In genomic region chr11:133900176-133901105, GRCh38 we compare ENCODE assay signal across 17 cellular contexts. TPM values are rescaled to one million over a fixed set of nuclear protein-coding genes. Genes with fewer than 3 reads are reported as not detected.
DNase-seq lines count a peak whose midpoint lies in the region; ATAC-seq and TF ChIP-seq lines count a peak whose summit lies in the region.
"Had no signal": no experiment of that assay in that cellular context is flagged by ENCODE, and none has a peak within 500 bp of the region (broad histone marks: within the 10 kb centered on the region; RNA-seq: fewer than 3 reads in every experiment).

No MANE protein-coding gene starts in this region.

- no peak for TF ChIP-seq CTCF in mesothelial cell of epicardium (IDR thresholded peaks at IDR 0.05; ENCODE audit: unreplicated experiment)

- peaks cover 18% of the 10 kb centered on the region for H3K36me3 Mint-ChIP-seq in activated naive CD8-positive, alpha-beta T cell treated with anti-CD3 and anti-CD28 coated beads, Interleukin-2, amount 10 ng/mL, durations not matched to agents 7 days and 5 days
- peaks cover 5% of the 10 kb centered on the region for H3K36me3 Mint-ChIP-seq in activated naive CD8-positive, alpha-beta T cell treated with anti-CD3 and anti-CD28 coated beads, Interleukin-2, amount 50 U/mL, for 24 hours (ENCODE audit: low read depth)
- H3K36me3 Mint-ChIP-seq in mesothelial cell of epicardium = no peaks in the 10 kb centered on the region

- no peak overlapping the region for H3K27ac Mint-ChIP-seq in activated naive CD8-positive, alpha-beta T cell treated with anti-CD3 and anti-CD28 coated beads, Interleukin-2, amount 10 ng/mL, durations not matched to agents 7 days and 5 days
- H3K27ac Mint-ChIP-seq in activated naive CD8-positive, alpha-beta T cell treated with anti-CD3 and anti-CD28 coated beads, Interleukin-2, amount 50 U/mL, for 24 hours = no peak overlapping the region
- no peak overlapping the region for H3K27ac Mint-ChIP-seq in mesothelial cell of epicardium

- no peak overlapping the region for H3K4me3 Mint-ChIP-seq in activated naive CD8-positive, alpha-beta T cell treated with anti-CD3 and anti-CD28 coated beads, Interleukin-2, amount 10 ng/mL, durations not matched to agents 7 days and 5 days
- H3K4me3 Mint-ChIP-seq in activated naive CD8-positive, alpha-beta T cell treated with anti-CD3 and anti-CD28 coated beads, Interleukin-2, amount 50 U/mL, for 24 hours = no peak overlapping the region
- no peak overlapping the region for H3K4me3 Mint-ChIP-seq in mesothelial cell of epicardium

- ATAC-seq in activated naive CD8-positive, alpha-beta T cell treated with anti-CD3 and anti-CD28 coated beads, Interleukin-2, amount 10 ng/mL, durations not matched to agents 7 days and 5 days (ENCODE audit: low read depth) = no peak
- ATAC-seq in activated naive CD8-positive, alpha-beta T cell treated with anti-CD3 and anti-CD28 coated beads, Interleukin-2, amount 50 U/mL, for 24 hours = no peak
- no peak for ATAC-seq in HG03439 (IDR thresholded peaks at IDR 0.05; ENCODE audit: unreplicated experiment)

- no peaks in the 10 kb centered on the region for H3K27me3 Mint-ChIP-seq in activated naive CD8-positive, alpha-beta T cell treated with anti-CD3 and anti-CD28 coated beads, Interleukin-2, amount 10 ng/mL, durations not matched to agents 7 days and 5 days
- no peaks in the 10 kb centered on the region for H3K27me3 Mint-ChIP-seq in activated naive CD8-positive, alpha-beta T cell treated with anti-CD3 and anti-CD28 coated beads, Interleukin-2, amount 50 U/mL, for 24 hours
- peaks cover 2% of the 10 kb centered on the region for H3K27me3 Mint-ChIP-seq in mesothelial cell of epicardium (ENCODE audit: low read depth)

- in situ Hi-C loops in KBM-7 (cut with MboI; ENCODE audit: low pct_unique_long_range_greater_than_20kb, low sequenced_read_pairs) = no loop called here

- DNase-seq in activated naive CD8-positive, alpha-beta T cell treated with anti-CD3 and anti-CD28 coated beads, Interleukin-2, amount 10 ng/mL, durations not matched to agents 7 days and 5 days = peak; percentile 14
- DNase-seq in activated naive CD8-positive, alpha-beta T cell treated with anti-CD3 and anti-CD28 coated beads, Interleukin-2, amount 50 U/mL, for 24 hours = no peak
- DNase-seq in activated CD8-positive, alpha-beta memory T cell treated with anti-CD3 and anti-CD28 coated beads, Interleukin-2, amount 50 U/mL, for 48 hours = peak; percentile 33
- peak; percentile 13 to 16 for DNase-seq in mesothelial cell of epicardium (ENCODE audit: low spot score in 2 of 2, unreplicated experiment in 2 of 2)
- DNase-seq in ureter (ENCODE audit: low spot score) = peak; percentile 13
- no peak for DNase-seq in KBM-7
- no peak for DNase-seq in NAMALWA (ENCODE audit: low spot score)
- DNase-seq: DMS 273 treated with DMSO at 0.1 percent for 48 hours, GOT3, KG1, NCI-H1436, NCI-H2029 treated with DMSO at 0.1 percent for 48 hours, NCI-H2171 treated with DMSO at 0.1 percent for 48 hours, NCI-H446 treated with DMSO at 0.1 percent for 48 hours, NCI-H748 treated with DMSO at 0.1 percent for 48 hours had no signal

- no peaks in the 10 kb centered on the region for H3K9me3 Mint-ChIP-seq in activated naive CD8-positive, alpha-beta T cell treated with anti-CD3 and anti-CD28 coated beads, Interleukin-2, amount 10 ng/mL, durations not matched to agents 7 days and 5 days
- H3K9me3 Mint-ChIP-seq in activated naive CD8-positive, alpha-beta T cell treated with anti-CD3 and anti-CD28 coated beads, Interleukin-2, amount 50 U/mL, for 24 hours = no peaks in the 10 kb centered on the region
- H3K9me3 Mint-ChIP-seq in mesothelial cell of epicardium = no peaks in the 10 kb centered on the region

- POLR2A ChIA-PET in activated naive CD8-positive, alpha-beta T cell treated with anti-CD3 and anti-CD28 coated beads, Interleukin-2, amount 10 ng/mL, durations not matched to agents 7 days and 5 days (lab: Charles Lee) = no interaction called here

- H3K4me1 Mint-ChIP-seq in activated naive CD8-positive, alpha-beta T cell treated with anti-CD3 and anti-CD28 coated beads, Interleukin-2, amount 10 ng/mL, durations not matched to agents 7 days and 5 days = peaks cover 7% of the 10 kb centered on the region
- H3K4me1 Mint-ChIP-seq in activated naive CD8-positive, alpha-beta T cell treated with anti-CD3 and anti-CD28 coated beads, Interleukin-2, amount 50 U/mL, for 24 hours = no peaks in the 10 kb centered on the region
- peaks cover under 1% of the 10 kb centered on the region for H3K4me1 Mint-ChIP-seq in mesothelial cell of epicardium

RNA-seq across cellular contexts. Expression of gene SPATA19, which starts 55.1 kb away (rescaled TPM):
- total RNA-seq in activated naive CD8-positive, alpha-beta T cell treated with anti-CD3 and anti-CD28 coated beads, Interleukin-2, amount 10 ng/mL, durations not matched to agents 7 days and 5 days = not detected
- total RNA-seq in mesothelial cell of epicardium = not detected in 3 replicates
- total RNA-seq in ureter = not detected
- total RNA-seq: A673 had no signal

RNA-seq across cellular contexts. Expression of gene IGSF9B, which starts 56.3 kb away (rescaled TPM):
- 10 to 100 TPM; 91.8 to 99.7 TPM for total RNA-seq in activated naive CD8-positive, alpha-beta T cell treated with anti-CD3 and anti-CD28 coated beads, Interleukin-2, amount 10 ng/mL, durations not matched to agents 7 days and 5 days
- 4.8 to 7.0 TPM (median 5.8 TPM) in 3 replicates for total RNA-seq in mesothelial cell of epicardium
- total RNA-seq in ureter = 52.0 TPM

Comparison
In these comparisons a context has a peak if more than half of its experiments do, and no peak if none do; other contexts are left out.
1. DNase-seq: peak in activated naive CD8-positive, alpha-beta T cell treated with anti-CD3 and anti-CD28 coated beads, Interleukin-2, amount 10 ng/mL, durations not matched to agents 7 days and 5 days (single experiment), activated CD8-positive, alpha-beta memory T cell treated with anti-CD3 and anti-CD28 coated beads, Interleukin-2, amount 50 U/mL, for 48 hours (single experiment), mesothelial cell of epicardium (2 of 2) and ureter (single experiment); none in activated naive CD8-positive, alpha-beta T cell treated with anti-CD3 and anti-CD28 coated beads, Interleukin-2, amount 50 U/mL, for 24 hours (single experiment), KBM-7 (single experiment) and NAMALWA (single experiment).